In genomic region chr2:119010336-119010735, GRCh38 we compare ENCODE assay signal across 28 cellular contexts.
"Had no signal": no experiment of that assay in that cellular context is flagged by ENCODE, and none has a peak within 500 bp of the region (broad histone marks: within the 10 kb centered on the region; RNA-seq: fewer than 3 reads in every experiment).

No MANE protein-coding gene starts in this region.

- H3K4me1 Mint-ChIP-seq: activated CD4-positive, alpha-beta T cell treated with anti-CD3 and anti-CD28 coated beads, Interleukin-2, amount 10 ng/mL, durations not matched to agents 7 days and 5 days; activated naive CD8-positive, alpha-beta T cell treated with anti-CD3 and anti-CD28 coated beads for 36 hours; activated T-helper 17 cell treated with anti-CD3 and anti-CD28 coated beads, Interleukin-2, amount 50 U/mL, for 72 hours had no signal

- H3K9me3 Mint-ChIP-seq: activated CD4-positive, alpha-beta T cell treated with anti-CD3 and anti-CD28 coated beads, Interleukin-2, amount 10 ng/mL, durations not matched to agents 7 days and 5 days; activated CD8-positive, alpha-beta T cell treated with anti-CD3 and anti-CD28 coated beads for 36 hours; activated naive CD8-positive, alpha-beta T cell treated with anti-CD3 and anti-CD28 coated beads for 36 hours; activated T-cell treated with anti-CD3 and anti-CD28 coated beads, Interleukin-2, amount 50 U/mL, for 72 hours; activated T-helper 17 cell treated with anti-CD3 and anti-CD28 coated beads, Interleukin-2, amount 50 U/mL, for 72 hours; T-helper 1 cell treated with Interleukin-12 subunit alpha and Interleukin-12 subunit beta and Interleukin-4 antibody, amounts not matched to agents 30 μg/mL and 1 μg/mL, for 36 hours; T-helper 2 cell treated with Interferon-gamma antibody and Interleukin-4, amounts not matched to agents 5 μg/mL and 100 μg/mL, for 36 hours had no signal

- H3K4me3 Mint-ChIP-seq: activated CD4-positive, alpha-beta T cell treated with anti-CD3 and anti-CD28 coated beads, Interleukin-2, amount 10 ng/mL, durations not matched to agents 7 days and 5 days; activated CD8-positive, alpha-beta T cell treated with anti-CD3 and anti-CD28 coated beads for 36 hours; activated naive CD8-positive, alpha-beta T cell treated with anti-CD3 and anti-CD28 coated beads for 36 hours; activated T-cell treated with anti-CD3 and anti-CD28 coated beads, Interleukin-2, amount 50 U/mL, for 72 hours; activated T-helper 17 cell treated with anti-CD3 and anti-CD28 coated beads, Interleukin-2, amount 50 U/mL, for 72 hours; T-helper 1 cell treated with Interleukin-12 subunit alpha and Interleukin-12 subunit beta and Interleukin-4 antibody, amounts not matched to agents 30 μg/mL and 1 μg/mL, for 36 hours; T-helper 2 cell treated with Interferon-gamma antibody and Interleukin-4, amounts not matched to agents 5 μg/mL and 100 μg/mL, for 36 hours had no signal

- DNase-seq: activated CD4-positive, alpha-beta T cell treated with anti-CD3 and anti-CD28 coated beads, Interleukin-2, amount 10 ng/mL, durations not matched to agents 7 days and 5 days; activated CD8-positive, alpha-beta T cell treated with anti-CD3 and anti-CD28 coated beads for 36 hours; activated effector memory CD4-positive, alpha-beta T cell treated with anti-CD3 and anti-CD28 coated beads, Interleukin-2, amount 50 U/mL, for 16 hours; activated naive CD4-positive, alpha-beta T cell; activated naive CD4-positive, alpha-beta T cell treated with anti-CD3 and anti-CD28 coated beads, Interleukin-2, amount 50 U/mL, for 16 hours; activated naive CD8-positive, alpha-beta T cell treated with anti-CD3 and anti-CD28 coated beads for 36 hours; activated T-cell treated with anti-CD3 and anti-CD28 coated beads, Interleukin-2, amount 50 U/mL, for 1 hour; activated T-cell treated with anti-CD3 and anti-CD28 coated beads, Interleukin-2, amount 50 U/mL, for 72 hours; amniotic stem cell; aorta; brain microvascular endothelial cell; central memory CD4-positive, alpha-beta T cell; MM.1S; MV-4-11; NCI-H1092; NCI-H1436 treated with DMSO at 0.1 percent for 48 hours; NCI-H1694 treated with DMSO at 0.1 percent for 48 hours; NCI-H2029; NCI-H510A; NCI-H526; NCI-H748 treated with DMSO at 0.1 percent for 48 hours; PC-3; RPMI8226; SHP77 treated with DMSO at 0.1 percent for 48 hours; SK-N-SH had no signal

- ATAC-seq: activated CD8-positive, alpha-beta T cell treated with anti-CD3 and anti-CD28 coated beads for 36 hours; activated T-cell treated with anti-CD3 and anti-CD28 coated beads, Interleukin-2, amount 50 U/mL, for 72 hours; activated T-helper 17 cell treated with anti-CD3 and anti-CD28 coated beads, Interleukin-2, amount 50 U/mL, for 72 hours; PC-3 had no signal

- H3K27ac Mint-ChIP-seq: activated CD4-positive, alpha-beta T cell treated with anti-CD3 and anti-CD28 coated beads, Interleukin-2, amount 10 ng/mL, durations not matched to agents 7 days and 5 days; activated CD8-positive, alpha-beta T cell treated with anti-CD3 and anti-CD28 coated beads for 36 hours; activated naive CD8-positive, alpha-beta T cell treated with anti-CD3 and anti-CD28 coated beads for 36 hours; activated T-cell treated with anti-CD3 and anti-CD28 coated beads, Interleukin-2, amount 50 U/mL, for 72 hours; activated T-helper 17 cell treated with anti-CD3 and anti-CD28 coated beads, Interleukin-2, amount 50 U/mL, for 72 hours; T-helper 1 cell treated with Interleukin-12 subunit alpha and Interleukin-12 subunit beta and Interleukin-4 antibody, amounts not matched to agents 30 μg/mL and 1 μg/mL, for 36 hours; T-helper 2 cell treated with Interferon-gamma antibody and Interleukin-4, amounts not matched to agents 5 μg/mL and 100 μg/mL, for 36 hours had no signal

- H3K36me3 Mint-ChIP-seq: activated naive CD8-positive, alpha-beta T cell treated with anti-CD3 and anti-CD28 coated beads for 36 hours had no signal
